ENCODE assay signal across 1 cellular context in genomic region chr10:43089519-43089918, GRCh38.
TF ChIP-seq lines count a peak whose summit lies in the region.

No MANE protein-coding gene starts in this region.

TF ChIP-seq in SK-N-SH treated with all-trans-retinoic acid at 6 μM for 48 hours, 23 proteins besides CTCF, POLR2A, EP300 and RAD21 (continued from another document):
- TF ChIP-seq, protein P1, sequence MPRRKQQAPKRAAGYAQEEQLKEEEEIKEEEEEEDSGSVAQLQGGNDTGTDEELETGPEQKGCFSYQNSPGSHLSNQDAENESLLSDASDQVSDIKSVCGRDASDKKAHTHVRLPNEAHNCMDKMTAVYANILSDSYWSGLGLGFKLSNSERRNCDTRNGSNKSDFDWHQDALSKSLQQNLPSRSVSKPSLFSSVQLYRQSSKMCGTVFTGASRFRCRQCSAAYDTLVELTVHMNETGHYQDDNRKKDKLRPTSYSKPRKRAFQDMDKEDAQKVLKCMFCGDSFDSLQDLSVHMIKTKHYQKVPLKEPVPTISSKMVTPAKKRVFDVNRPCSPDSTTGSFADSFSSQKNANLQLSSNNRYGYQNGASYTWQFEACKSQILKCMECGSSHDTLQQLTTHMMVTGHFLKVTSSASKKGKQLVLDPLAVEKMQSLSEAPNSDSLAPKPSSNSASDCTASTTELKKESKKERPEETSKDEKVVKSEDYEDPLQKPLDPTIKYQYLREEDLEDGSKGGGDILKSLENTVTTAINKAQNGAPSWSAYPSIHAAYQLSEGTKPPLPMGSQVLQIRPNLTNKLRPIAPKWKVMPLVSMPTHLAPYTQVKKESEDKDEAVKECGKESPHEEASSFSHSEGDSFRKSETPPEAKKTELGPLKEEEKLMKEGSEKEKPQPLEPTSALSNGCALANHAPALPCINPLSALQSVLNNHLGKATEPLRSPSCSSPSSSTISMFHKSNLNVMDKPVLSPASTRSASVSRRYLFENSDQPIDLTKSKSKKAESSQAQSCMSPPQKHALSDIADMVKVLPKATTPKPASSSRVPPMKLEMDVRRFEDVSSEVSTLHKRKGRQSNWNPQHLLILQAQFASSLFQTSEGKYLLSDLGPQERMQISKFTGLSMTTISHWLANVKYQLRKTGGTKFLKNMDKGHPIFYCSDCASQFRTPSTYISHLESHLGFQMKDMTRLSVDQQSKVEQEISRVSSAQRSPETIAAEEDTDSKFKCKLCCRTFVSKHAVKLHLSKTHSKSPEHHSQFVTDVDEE (CRISPR knock-in tag; IDR thresholded peaks at IDR 0.05): no peak
- TF ChIP-seq ZNF565 (CRISPR knock-in tag; conservative IDR thresholded peaks at IDR 0.05; ENCODE audit: low read depth): no peak
- TF ChIP-seq ZC3H10 (CRISPR knock-in tag; IDR thresholded peaks at IDR 0.05): no peak
- TF ChIP-seq BACH2 (CRISPR knock-in tag; IDR thresholded peaks at IDR 0.05; ENCODE audit: borderline replicate concordance): no peak
- no peak for TF ChIP-seq OSR1 (CRISPR knock-in tag; IDR thresholded peaks at IDR 0.05)
- TF ChIP-seq ZFP3 (CRISPR knock-in tag; IDR thresholded peaks at IDR 0.05): no peak
- TF ChIP-seq TOX (CRISPR knock-in tag; IDR thresholded peaks at IDR 0.05; ENCODE audit: borderline replicate concordance): no peak
- no peak for TF ChIP-seq GLIS3 (CRISPR knock-in tag; IDR thresholded peaks at IDR 0.05)
- TF ChIP-seq TCF4 (CRISPR knock-in tag; IDR thresholded peaks at IDR 0.05; ENCODE audit: borderline replicate concordance): no peak
- no peak for TF ChIP-seq ISL1 (CRISPR knock-in tag; IDR thresholded peaks at IDR 0.05)
